In the genomic region with DNA sequence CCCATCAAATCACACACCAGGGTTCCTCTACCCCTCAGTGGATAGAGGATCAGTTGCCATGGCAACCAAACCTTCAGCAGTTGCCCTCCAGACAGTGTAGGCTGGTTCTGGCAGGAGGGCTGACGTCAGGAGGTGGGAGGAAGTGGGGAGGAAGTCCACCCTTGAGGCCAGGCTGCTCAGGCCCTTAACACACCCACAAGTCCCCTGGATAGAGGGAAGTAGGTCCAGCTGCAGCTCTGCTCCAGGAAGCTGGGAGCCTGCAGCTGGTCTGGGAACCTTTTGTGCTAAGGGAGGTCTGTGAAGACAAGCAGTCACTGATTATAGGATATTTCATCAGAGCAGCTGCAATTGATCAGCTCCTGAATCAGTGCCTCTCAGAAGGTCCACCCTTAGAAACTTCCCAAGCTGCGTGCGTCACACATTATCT, we compare ENCODE assay signal across 1 cellular context.
TF ChIP-seq lines count a peak whose summit lies in the region.

No MANE protein-coding gene starts in this region.

TF ChIP-seq in GM12878, 131 proteins besides CTCF, POLR2A, EP300 and RAD21:
- TF ChIP-seq EGR1 (IDR thresholded peaks at IDR 0.05; ENCODE audit: borderline replicate concordance in 1 of 2, low read depth in 2 of 2, low read length in 2 of 2): 0 out of 3 replicates have a peak, but pooled peaks of 1 of the 2 experiments have one; percentile 3
- no peak for TF ChIP-seq BHLHE40 (IDR thresholded peaks at IDR 0.05; ENCODE audit: borderline replicate concordance in 1 of 2, low read depth in 2 of 2, low read length in 1 of 2)
- TF ChIP-seq SPI1 (IDR thresholded peaks at IDR 0.05; ENCODE audit: borderline replicate concordance, insufficient read depth, low read depth, low read length): peak; percentile 41; the same call in 1 of the 2 replicates
- no peak for TF ChIP-seq TCF12 (IDR thresholded peaks at IDR 0.05; ENCODE audit: low read depth, low read length)
- TF ChIP-seq BMI1 (IDR thresholded peaks at IDR 0.05; ENCODE audit: borderline replicate concordance): peak; percentile 90
- TF ChIP-seq ZNF24 (IDR thresholded peaks at IDR 0.05): no peak
